ENCODE assay signal across 20 cellular contexts in the genomic region with DNA sequence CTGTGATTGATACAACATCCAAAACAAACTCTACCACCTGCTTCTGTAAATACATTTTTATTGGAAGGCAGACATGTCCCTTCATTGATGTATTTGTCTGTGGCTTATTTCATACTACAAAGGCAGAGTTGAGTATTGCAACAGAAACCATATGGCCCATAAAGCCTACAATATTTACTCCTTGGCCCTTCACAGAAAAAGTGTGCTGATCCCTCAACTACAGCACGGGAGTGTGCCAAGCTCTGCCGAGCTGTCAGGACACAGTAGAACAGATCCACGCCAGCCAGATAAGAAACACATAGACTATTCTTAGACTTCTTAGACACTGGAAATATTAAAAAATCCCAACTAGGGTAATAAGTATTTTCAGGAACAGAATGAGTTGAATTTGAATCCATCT.
"Had no signal": no experiment of that assay in that cellular context is flagged by ENCODE, and none has a peak within 500 bp of the region (broad histone marks: within the 10 kb centered on the region; RNA-seq: fewer than 3 reads in every experiment).

No MANE protein-coding gene starts in this region.

- H3K27me3 Mint-ChIP-seq: activated naive CD4-positive, alpha-beta T cell treated with anti-CD3 and anti-CD28 coated beads, Interleukin-2, amount 10 ng/mL, durations not matched to agents 7 days and 5 days; activated naive CD8-positive, alpha-beta T cell treated with anti-CD3 and anti-CD28 coated beads, Interleukin-2, amount 50 U/mL, for 24 hours; dendritic cell treated with granulocyte-macrophage colony-stimulating factor and Interleukin-4, amounts not matched to agents 40 ng/mL and 50 ng/mL, for 4 days; naive B cell; stimulated activated naive B cell treated with anti-CD40 and anti-IgM and Interleukin-4, amounts not matched to agents 10 μg/mL and 1 μg/mL and 100 μg/mL, for 72 hours had no signal

- H3K36me3 Mint-ChIP-seq: activated naive CD4-positive, alpha-beta T cell treated with anti-CD3 and anti-CD28 coated beads, Interleukin-2, amount 10 ng/mL, durations not matched to agents 7 days and 5 days had no signal

- H3K4me3 ChIP-seq: ascending aorta, hepatocyte, sigmoid colon, spleen, upper lobe of right lung had no signal

- H3K4me1 ChIP-seq: ascending aorta, upper lobe of right lung had no signal

- H3K27ac Mint-ChIP-seq: activated naive CD4-positive, alpha-beta T cell treated with anti-CD3 and anti-CD28 coated beads, Interleukin-2, amount 10 ng/mL, durations not matched to agents 7 days and 5 days; activated naive CD8-positive, alpha-beta T cell treated with anti-CD3 and anti-CD28 coated beads, Interleukin-2, amount 50 U/mL, for 24 hours; dendritic cell treated with granulocyte-macrophage colony-stimulating factor and Interleukin-4, amounts not matched to agents 40 ng/mL and 50 ng/mL, for 4 days; stimulated activated naive B cell treated with anti-CD40 and anti-IgM and Interleukin-4, amounts not matched to agents 10 μg/mL and 1 μg/mL and 100 μg/mL, for 72 hours; T-helper 1 cell treated with Interleukin-12 subunit alpha and Interleukin-12 subunit beta and Interleukin-4 antibody, amounts not matched to agents 30 μg/mL and 1 μg/mL, for 36 hours had no signal

- H3K27me3 ChIP-seq: ascending aorta, hepatocyte, sigmoid colon, spleen, upper lobe of right lung had no signal

- H3K27ac ChIP-seq: ascending aorta, hepatocyte, spleen, upper lobe of right lung had no signal

- H3K4me3 Mint-ChIP-seq: activated naive CD4-positive, alpha-beta T cell treated with anti-CD3 and anti-CD28 coated beads, Interleukin-2, amount 10 ng/mL, durations not matched to agents 7 days and 5 days; activated naive CD8-positive, alpha-beta T cell treated with anti-CD3 and anti-CD28 coated beads, Interleukin-2, amount 50 U/mL, for 24 hours; dendritic cell treated with granulocyte-macrophage colony-stimulating factor and Interleukin-4, amounts not matched to agents 40 ng/mL and 50 ng/mL, for 4 days; naive B cell; neural crest cell; stimulated activated naive B cell treated with anti-CD40 and anti-IgM and Interleukin-4, amounts not matched to agents 10 μg/mL and 1 μg/mL and 100 μg/mL, for 72 hours; T-helper 1 cell treated with Interleukin-12 subunit alpha and Interleukin-12 subunit beta and Interleukin-4 antibody, amounts not matched to agents 30 μg/mL and 1 μg/mL, for 36 hours had no signal

- H3K36me3 ChIP-seq: ascending aorta, sigmoid colon, spleen, upper lobe of right lung had no signal

- H3K4me1 Mint-ChIP-seq: activated naive CD4-positive, alpha-beta T cell treated with anti-CD3 and anti-CD28 coated beads, Interleukin-2, amount 10 ng/mL, durations not matched to agents 7 days and 5 days; activated naive CD8-positive, alpha-beta T cell treated with anti-CD3 and anti-CD28 coated beads, Interleukin-2, amount 50 U/mL, for 24 hours; naive B cell; neural crest cell had no signal

- ATAC-seq: activated naive CD8-positive, alpha-beta T cell treated with anti-CD3 and anti-CD28 coated beads, Interleukin-2, amount 50 U/mL, for 24 hours; stimulated activated naive B cell treated with anti-CD40 and anti-IgM and Interleukin-4, amounts not matched to agents 10 μg/mL and 1 μg/mL and 100 μg/mL, for 72 hours; upper lobe of right lung had no signal

- DNase-seq: activated CD4-positive, alpha-beta T cell treated with anti-CD3 and anti-CD28 coated beads, Interleukin-2, amount 50 U/mL, for 1 hour; activated CD4-positive, CD25-positive, alpha-beta regulatory T cell treated with anti-CD3 and anti-CD28 coated beads, Interleukin-2, amount 50 U/mL, for 72 hours; activated CD8-positive, alpha-beta memory T cell treated with anti-CD3 and anti-CD28 coated beads, Interleukin-2, amount 50 U/mL, for 4 hours; activated effector memory CD4-positive, alpha-beta T cell treated with Interleukin-2 at 50 U/mL for 16 hours; activated naive CD4-positive, alpha-beta T cell treated with anti-CD3 and anti-CD28 coated beads, Interleukin-2, amount 10 ng/mL, durations not matched to agents 7 days and 5 days; activated naive CD8-positive, alpha-beta T cell treated with anti-CD3 and anti-CD28 coated beads, Interleukin-2, amount 50 U/mL, for 24 hours; activated T-cell treated with anti-CD3 and anti-CD28 coated beads, Interleukin-2, amount 50 U/mL, for 48 hours; cerebellar nuclear complex; effector CD8-positive, alpha-beta T cell; mammary epithelial cell; naive B cell; sigmoid colon; spleen; stimulated activated naive B cell treated with anti-CD40 and anti-IgM and Interleukin-4, amounts not matched to agents 10 μg/mL and 1 μg/mL and 100 μg/mL, for 72 hours; upper lobe of right lung had no signal

- H3K9me3 Mint-ChIP-seq: activated naive CD4-positive, alpha-beta T cell treated with anti-CD3 and anti-CD28 coated beads, Interleukin-2, amount 10 ng/mL, durations not matched to agents 7 days and 5 days; activated naive CD8-positive, alpha-beta T cell treated with anti-CD3 and anti-CD28 coated beads, Interleukin-2, amount 50 U/mL, for 24 hours; dendritic cell treated with granulocyte-macrophage colony-stimulating factor and Interleukin-4, amounts not matched to agents 40 ng/mL and 50 ng/mL, for 4 days; naive B cell; neural crest cell; stimulated activated naive B cell treated with anti-CD40 and anti-IgM and Interleukin-4, amounts not matched to agents 10 μg/mL and 1 μg/mL and 100 μg/mL, for 72 hours; T-helper 1 cell treated with Interleukin-12 subunit alpha and Interleukin-12 subunit beta and Interleukin-4 antibody, amounts not matched to agents 30 μg/mL and 1 μg/mL, for 36 hours had no signal

- H3K9me3 ChIP-seq: ascending aorta, sigmoid colon, spleen, upper lobe of right lung had no signal
